In genomic region chr1:29453502-29454240, GRCh38 we compare ENCODE assay signal across 1 cellular context.
TF ChIP-seq lines count a peak whose summit lies in the region.

No MANE protein-coding gene starts in this region.

TF ChIP-seq in GM23338, 12 proteins besides CTCF, POLR2A, EP300 and RAD21 (continued from another document):
- TF ChIP-seq ZNF462 (CRISPR knock-in tag; IDR thresholded peaks at IDR 0.05) (no peak), ETS1 (IDR thresholded peaks at IDR 0.05) (no peak), EZH2 (IDR thresholded peaks at IDR 0.05; ENCODE audit: low read depth, unreplicated experiment) (no peak), STAT1 (IDR thresholded peaks at IDR 0.05; ENCODE audit: unreplicated experiment) (no peak), CREB1 (CRISPR knock-in tag; IDR thresholded peaks at IDR 0.05; ENCODE audit: low read depth) (0 out of 2 replicates have a peak, but pooled peaks have one; percentile 13)
